ENCODE assay signal across 16 cellular contexts in the genomic region with DNA sequence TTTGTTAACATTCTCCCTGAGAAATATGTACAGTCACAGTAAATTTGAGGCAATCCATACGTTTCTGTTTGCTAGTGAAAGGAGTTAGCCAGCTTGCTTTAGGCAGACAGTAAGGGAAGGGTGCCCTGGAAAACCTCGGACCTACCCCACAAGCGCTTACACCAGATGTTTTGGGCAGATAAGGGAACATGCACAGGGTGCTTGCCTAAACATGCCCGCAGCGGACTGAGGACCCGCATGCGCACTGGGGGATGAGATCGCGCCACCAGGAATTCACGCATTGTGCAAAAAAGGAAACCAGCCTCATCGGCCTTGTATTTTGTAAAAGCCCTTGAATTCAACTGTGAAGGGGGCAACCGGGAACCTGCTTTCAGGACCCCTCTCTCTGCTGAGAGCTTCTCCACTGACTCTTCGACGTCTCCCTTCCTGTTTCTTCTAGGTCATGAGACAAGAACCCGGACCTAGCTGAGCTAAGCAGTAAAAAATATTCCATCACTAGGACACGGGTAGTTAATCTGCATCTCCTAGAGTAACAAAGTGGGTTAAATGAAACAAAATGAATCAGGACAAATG.
DNase-seq lines count a peak whose midpoint lies in the region; ATAC-seq and TF ChIP-seq lines count a peak whose summit lies in the region.
"Had no signal": no experiment of that assay in that cellular context is flagged by ENCODE, and none has a peak within 500 bp of the region (broad histone marks: within the 10 kb centered on the region; RNA-seq: fewer than 3 reads in every experiment).

No MANE protein-coding gene starts in this region.

- no peaks in the 10 kb centered on the region for H3F3A ChIP-seq in GM23338 (replicated peaks; ENCODE audit: low read depth)
- no peaks in the 10 kb centered on the region for H3F3A ChIP-seq in SU-DHL-6 (ENCODE audit: insufficient read depth)
- H3F3A ChIP-seq in smooth muscle cell (ENCODE audit: low read depth), result no peaks in the 10 kb centered on the region

- no peak overlapping the region for H3K4me3 Mint-ChIP-seq in GM23338
- H3K4me3 Mint-ChIP-seq: CD4-positive, CD25-positive, alpha-beta regulatory T cell had no signal

- H3K27me3 Mint-ChIP-seq in GM23338 (ENCODE audit: insufficient read depth, low read depth, poor library complexity), result peaks cover 2% of the 10 kb centered on the region
- H3K27me3 Mint-ChIP-seq: CD4-positive, CD25-positive, alpha-beta regulatory T cell had no signal

- H4K20me1 ChIP-seq in GM23338 (replicated peaks; ENCODE audit: insufficient read depth) (no peaks in the 10 kb centered on the region), SU-DHL-6 (ENCODE audit: low read depth, low read length) (no peaks in the 10 kb centered on the region), smooth muscle cell (ENCODE audit: low read depth) (no peaks in the 10 kb centered on the region)

- 69% methylated on average over 16 of the region's 16 CpGs for WGBS in smooth muscle cell (ENCODE audit: low lambda C conversion rate)

- H3K4me3 ChIP-seq in GM23338, result no peak overlapping the region
- no peak overlapping the region for H3K4me3 ChIP-seq in SU-DHL-6 (ENCODE audit: insufficient read depth, low read length, poor library complexity, severe bottlenecking)
- no peak overlapping the region for H3K4me3 ChIP-seq in fibroblast of villous mesenchyme (ENCODE audit: low read depth, low read length)
- H3K4me3 ChIP-seq in smooth muscle cell, result no peak overlapping the region
- H3K4me3 ChIP-seq: HAP-1 had no signal

- H3K9me2 ChIP-seq in GM23338 (ENCODE audit: insufficient read depth), result no peaks in the 10 kb centered on the region
- H3K9me2 ChIP-seq in SU-DHL-6 (replicated peaks; ENCODE audit: insufficient read depth, low read length), result no peaks in the 10 kb centered on the region

- H3K9ac ChIP-seq in SU-DHL-6 (ENCODE audit: low read length) (no peak overlapping the region), smooth muscle cell (ENCODE audit: low read depth) (no peak overlapping the region)

- TF ChIP-seq CTCF in GM23338 (conservative IDR thresholded peaks at IDR 0.05; ENCODE audit: low read depth in 2 of 2), result no peak
- TF ChIP-seq CTCF in SU-DHL-6 (IDR thresholded peaks at IDR 0.05; ENCODE audit: insufficient read depth, low read length, poor library complexity, severe bottlenecking), result no peak
- no peak for TF ChIP-seq CTCF in fibroblast of villous mesenchyme (IDR thresholded peaks at IDR 0.05; ENCODE audit: insufficient read depth, low read depth, low read length)
- no peak for TF ChIP-seq CTCF in smooth muscle cell (IDR thresholded peaks at IDR 0.05; ENCODE audit: borderline replicate concordance, insufficient read depth, poor library complexity, severe bottlenecking)

- no peak overlapping the region for H3K27ac Mint-ChIP-seq in GM23338
- H3K27ac Mint-ChIP-seq: CD4-positive, CD25-positive, alpha-beta regulatory T cell had no signal

- H3K36me3 ChIP-seq in GM23338 (ENCODE audit: insufficient read depth) (no peaks in the 10 kb centered on the region), SU-DHL-6 (ENCODE audit: low read length) (no peaks in the 10 kb centered on the region), smooth muscle cell (ENCODE audit: low read depth) (peaks cover 5% of the 10 kb centered on the region)
- H3K36me3 ChIP-seq: HAP-1 had no signal

- H3K36me3 Mint-ChIP-seq in GM23338 (ENCODE audit: low read depth), result peaks cover 13% of the 10 kb centered on the region; the same call in 2 of the 3 replicates
- H3K36me3 Mint-ChIP-seq: CD4-positive, CD25-positive, alpha-beta regulatory T cell had no signal

- H3K27ac ChIP-seq in GM23338 (ENCODE audit: low read depth), result no peak overlapping the region
- no peak overlapping the region for H3K27ac ChIP-seq in SU-DHL-6 (ENCODE audit: low read depth, low read length)
- peak overlapping the region; percentile 17 for H3K27ac ChIP-seq in smooth muscle cell (ENCODE audit: low read depth)

- ATAC-seq in GM23338, result no peak
- ATAC-seq in GM21515 (IDR thresholded peaks at IDR 0.05; ENCODE audit: unreplicated experiment), result no peak
- no peak for ATAC-seq in HG03045 (IDR thresholded peaks at IDR 0.05; ENCODE audit: unreplicated experiment)
- no peak for ATAC-seq in HG03025 (IDR thresholded peaks at IDR 0.05; ENCODE audit: low FRiP score, unreplicated experiment)

- H3K4me2 ChIP-seq in GM23338 (no peak overlapping the region), SU-DHL-6 (ENCODE audit: low read depth, low read length, poor library complexity, severe bottlenecking) (no peak overlapping the region), smooth muscle cell (no peak overlapping the region)

- 0 out of 2 replicates have a peak, but pooled peaks cover 5% of the 10 kb centered on the region for H3K9me3 ChIP-seq in SU-DHL-6 (ENCODE audit: insufficient read depth, low read length)
- H3K9me3 ChIP-seq in smooth muscle cell (replicated peaks; ENCODE audit: low read depth), result no peaks in the 10 kb centered on the region
- H3K9me3 ChIP-seq: Caco-2 had no signal

- H3K9me3 Mint-ChIP-seq in GM23338, result peaks cover 17% of the 10 kb centered on the region; the same call in 2 of the 3 replicates

- H3K4me1 ChIP-seq in GM23338 (ENCODE audit: insufficient read depth), result 0 out of 2 replicates have a peak, but pooled peaks cover 8% of the 10 kb centered on the region
- H3K4me1 ChIP-seq in smooth muscle cell (ENCODE audit: low read depth), result peaks cover 8% of the 10 kb centered on the region
- H3K4me1 ChIP-seq: Caco-2 had no signal

- H3K79me2 ChIP-seq in GM23338 (replicated peaks; ENCODE audit: insufficient read depth), result no peaks in the 10 kb centered on the region
- H3K79me2 ChIP-seq in SU-DHL-6 (ENCODE audit: insufficient read depth, low read length), result no peaks in the 10 kb centered on the region
- no peaks in the 10 kb centered on the region for H3K79me2 ChIP-seq in smooth muscle cell (ENCODE audit: low read depth)

- peaks cover 19% of the 10 kb centered on the region; the same call in 2 of the 3 replicates for H3K4me1 Mint-ChIP-seq in GM23338
- H3K4me1 Mint-ChIP-seq: CD4-positive, CD25-positive, alpha-beta regulatory T cell had no signal

- no peaks in the 10 kb centered on the region for H3K27me3 ChIP-seq in GM23338 (ENCODE audit: insufficient read depth)
- no peaks in the 10 kb centered on the region for H3K27me3 ChIP-seq in SU-DHL-6 (ENCODE audit: low read length)
- H3K27me3 ChIP-seq in smooth muscle cell (ENCODE audit: low read depth), result no peaks in the 10 kb centered on the region

- H2AFZ ChIP-seq in GM23338 (peak overlapping the region; percentile 57), SU-DHL-6 (ENCODE audit: low read depth, low read length, severe bottlenecking) (peak overlapping the region; percentile 51), smooth muscle cell (ENCODE audit: low read depth) (peak overlapping the region; percentile 22)

- DNase-seq in GM23338 (ENCODE audit: low spot score) (no peak), fibroblast of villous mesenchyme (ENCODE audit: low read depth) (peak; percentile 18), smooth muscle cell (lab: John Stamatoyannopoulos, UW; ENCODE audit: unreplicated experiment) (no peak), DMS79 (lab: John Stamatoyannopoulos, UW) (no peak)
- DNase-seq: Caco-2; CD4-positive, CD25-positive, alpha-beta regulatory T cell; DMS 273 treated with DMSO at 0.1 percent for 48 hours; NCI-H187; NCI-H446; NCI-H526 treated with DMSO at 0.1 percent for 48 hours; Right ventricle myocardium superior had no signal

TF ChIP-seq in GM23338, 12 proteins besides CTCF, POLR2A, EP300 and RAD21 (continues in another document):
- no peak for TF ChIP-seq EZH2phosphoT487 (IDR thresholded peaks at IDR 0.05; ENCODE audit: unreplicated experiment)
